In genomic region chr9:128399851-128400250, GRCh38 we compare ENCODE assay signal across 25 cellular contexts.
"Had no signal": no experiment of that assay in that cellular context is flagged by ENCODE, and none has a peak within 500 bp of the region (broad histone marks: within the 10 kb centered on the region; RNA-seq: fewer than 3 reads in every experiment).

No MANE protein-coding gene starts in this region.

- H3K4me3 ChIP-seq: colonic mucosa, esophagus muscularis mucosa, gastroesophageal sphincter, left lung, ovary, psoas muscle, sigmoid colon, skin epidermis, suprapubic skin, thyroid gland, vagina had no signal

- H3K27ac ChIP-seq: colonic mucosa, esophagus muscularis mucosa, foreskin keratinocyte, gastroesophageal sphincter, left lung, ovary, psoas muscle, sigmoid colon, skin epidermis, suprapubic skin, thyroid gland, vagina had no signal

- DNase-seq: colonic mucosa; effector memory CD4-positive, alpha-beta T cell; foreskin keratinocyte; left cardiac atrium; left lung; mesendoderm; midbrain; naive thymus-derived CD8-positive, alpha-beta T cell; nephron progenitor cell; nucleus accumbens; ovary; posterior cingulate gyrus; psoas muscle; right cardiac atrium; sigmoid colon; stimulated activated CD4-positive, alpha-beta T cell treated with anti-CD3 and anti-CD28 coated beads, Interleukin-15, amount 100 ng/mL, for 24 hours; stimulated activated CD4-positive, alpha-beta T cell treated with anti-CD3 and anti-CD28 coated beads, Interleukin-2, amount 100 ng/mL, for 48 hours; stimulated activated naive B cell treated with anti-CD40 and anti-IgM and Interleukin-4, amounts not matched to agents 10 μg/mL and 1 μg/mL and 100 μg/mL, for 72 hours; thyroid gland; trophoblast cell had no signal

- H3K27me3 ChIP-seq: colonic mucosa, ovary, suprapubic skin, thyroid gland, vagina had no signal
